Comparison of ENCODE assay signal across 18 cellular contexts in the genomic region with DNA sequence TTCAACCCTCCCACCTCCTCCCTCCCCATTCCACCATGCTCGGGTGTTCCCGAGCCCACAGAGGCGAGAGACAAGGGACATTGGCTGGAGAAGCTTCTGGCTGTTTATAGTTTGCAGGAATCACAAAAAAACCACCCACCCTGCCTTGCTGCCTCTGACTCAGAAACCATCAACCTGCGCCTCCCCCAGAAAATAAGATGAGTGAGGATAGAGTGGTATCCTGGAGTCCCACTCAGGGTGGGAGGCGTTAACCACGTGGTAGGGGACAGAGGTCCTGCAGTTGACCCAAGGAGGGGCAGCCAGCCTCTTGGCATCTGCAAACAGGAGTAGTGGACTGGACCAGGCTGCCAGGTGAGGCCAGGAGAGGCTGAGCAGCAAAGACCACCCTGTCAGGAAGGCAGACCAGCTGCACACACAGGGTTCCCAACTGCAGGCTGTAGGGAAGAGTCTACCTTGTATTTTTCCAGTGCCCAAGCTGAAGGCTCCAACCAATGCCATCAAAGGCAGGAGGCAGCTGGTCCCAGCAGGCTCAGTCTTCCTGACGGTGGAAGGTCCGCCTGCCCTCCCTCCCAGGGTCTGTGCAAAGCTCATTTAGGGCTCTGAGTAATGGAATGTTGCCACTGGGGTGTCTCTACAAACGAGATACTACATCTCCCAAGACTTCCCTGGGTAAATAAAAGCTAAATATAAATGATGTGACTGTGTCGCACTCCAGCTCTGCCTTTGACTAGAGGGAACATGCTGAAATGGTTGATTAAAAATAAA.
"Had no signal": no experiment of that assay in that cellular context is flagged by ENCODE, and none has a peak within 500 bp of the region (broad histone marks: within the 10 kb centered on the region; RNA-seq: fewer than 3 reads in every experiment).

No MANE protein-coding gene starts in this region.

- ATAC-seq: gastrocnemius medialis, heart right ventricle, left lung, lower lobe of right lung had no signal

- FAIRE-seq: small intestine had no signal

- H3K4me1 ChIP-seq: gastrocnemius medialis, heart right ventricle, left lung, lower lobe of right lung, right atrium auricular region, suprapubic skin, thyroid gland had no signal

- H3K27ac ChIP-seq: coronary artery, gastrocnemius medialis, heart right ventricle, left lung, lower lobe of right lung, ovary, right atrium auricular region, suprapubic skin, thyroid gland, uterus had no signal

- H3K36me3 ChIP-seq: gastrocnemius medialis, heart right ventricle, left lung, lower lobe of right lung, ovary, right atrium auricular region, suprapubic skin, thyroid gland, uterus had no signal

- DNase-seq: effector CD8-positive, alpha-beta T cell; gastrocnemius medialis; heart right ventricle; hypothalamus; islet precursor cell; left lung; lower lobe of right lung; midbrain; nephron progenitor cell; ovary; small intestine; stimulated activated CD4-positive, alpha-beta T cell treated with anti-CD3 and anti-CD28 coated beads, Interleukin-2, amount 100 ng/mL, for 48 hours; stimulated activated naive CD4-positive, alpha-beta T cell treated with Interleukin-2 at 50 U/mL for 16 hours; thyroid gland; uterus had no signal

- H3K27me3 ChIP-seq: gastrocnemius medialis, ovary, right atrium auricular region, thyroid gland, uterus had no signal

- H3K4me3 ChIP-seq: coronary artery, gastrocnemius medialis, heart right ventricle, left lung, lower lobe of right lung, ovary, right atrium auricular region, suprapubic skin, thyroid gland, uterus had no signal

- H3K9me3 ChIP-seq: gastrocnemius medialis, lower lobe of right lung, ovary, right atrium auricular region, suprapubic skin, thyroid gland, uterus had no signal
